Comparison of ENCODE assay signal across 9 cellular contexts in genomic region chr7:150373049-150373801, GRCh38. TPM values are rescaled to one million over a fixed set of nuclear protein-coding genes. Genes with fewer than 3 reads are reported as not detected.
DNase-seq lines count a peak whose midpoint lies in the region; ATAC-seq, FAIRE-seq and TF ChIP-seq lines count a peak whose summit lies in the region.
"Had no signal": no experiment of that assay in that cellular context is flagged by ENCODE, and none has a peak within 500 bp of the region (broad histone marks: within the 10 kb centered on the region; RNA-seq: fewer than 3 reads in every experiment).

No MANE protein-coding gene starts in this region.

- TF ChIP-seq CTCF in activated B cell treated with CpG ODN at 0.5 μM for 24 hours (IDR thresholded peaks at IDR 0.05) (no peak), thyroid gland (IDR thresholded peaks at IDR 0.05) (no peak), kidney (IDR thresholded peaks at IDR 0.05; ENCODE audit: borderline replicate concordance, extremely low read depth, insufficient read depth) (no peak)

- H3K27me3 Mint-ChIP-seq in activated naive CD4-positive, alpha-beta T cell treated with anti-CD3 and anti-CD28 coated beads, Interleukin-2, amount 50 U/mL, for 24 hours: no peaks in the 10 kb centered on the region
- no peaks in the 10 kb centered on the region for H3K27me3 Mint-ChIP-seq in activated B cell treated with CpG ODN at 0.5 μM for 24 hours

- H3K4me3 ChIP-seq in thyroid gland (replicated peaks in 1 of 3): no peak overlapping the region
- H3K4me3 ChIP-seq in GM23248: no peak overlapping the region
- no peak overlapping the region for H3K4me3 ChIP-seq in kidney (ENCODE audit: low read length in 2 of 2)

- POLR2A ChIA-PET in activated B cell treated with CpG ODN at 0.5 μM for 24 hours (lab: Charles Lee): interaction anchor here (1.1 to 16.5 kb wide), 2 partner anchors 33 to 50 kb away, joined by 4 to 421 read pairs; partner anchors contain the start of genes ACTR3C and LRRC61

- no peak overlapping the region for H2AFZ ChIP-seq in GM23248

- H3K9ac ChIP-seq in GM23248 (no peak overlapping the region), kidney (ENCODE audit: low read length in 2 of 2) (no peak overlapping the region)

- H3K36me3 Mint-ChIP-seq in activated naive CD4-positive, alpha-beta T cell treated with anti-CD3 and anti-CD28 coated beads, Interleukin-2, amount 50 U/mL, for 24 hours: peaks cover 2% of the 10 kb centered on the region
- peaks cover 48% of the 10 kb centered on the region for H3K36me3 Mint-ChIP-seq in activated B cell treated with CpG ODN at 0.5 μM for 24 hours (ENCODE audit: low read depth)

- CTCF ChIA-PET in activated B cell treated with CpG ODN at 0.5 μM for 24 hours (lab: Charles Lee): no interaction called here

- H3F3A ChIP-seq in GM23248 (ENCODE audit: insufficient read depth): peaks cover 11% of the 10 kb centered on the region; the same call in 1 of the 2 replicates

- no peak for DNase-seq in activated naive CD4-positive, alpha-beta T cell (lab: John Stamatoyannopoulos, UW)
- no peak for DNase-seq in activated B cell treated with CpG ODN at 0.5 μM for 24 hours
- DNase-seq in islet precursor cell: peak; percentile 78
- DNase-seq in thyroid gland: peak; percentile 89 to 92
- DNase-seq in SW 1271 (lab: John Stamatoyannopoulos, UW): no peak
- DNase-seq in GM23248: no peak
- DNase-seq in kidney: no peak
- DNase-seq: AML-193 had no signal

- H3K27me3 ChIP-seq in thyroid gland (no peaks in the 10 kb centered on the region), GM23248 (replicated peaks; ENCODE audit: insufficient read depth) (no peaks in the 10 kb centered on the region)

- peak overlapping the region; percentile 59 for H3K27ac Mint-ChIP-seq in activated naive CD4-positive, alpha-beta T cell treated with anti-CD3 and anti-CD28 coated beads, Interleukin-2, amount 50 U/mL, for 24 hours
- H3K27ac Mint-ChIP-seq in activated B cell treated with CpG ODN at 0.5 μM for 24 hours: peak overlapping the region; percentile 54

- H3K4me3 Mint-ChIP-seq in activated naive CD4-positive, alpha-beta T cell treated with anti-CD3 and anti-CD28 coated beads, Interleukin-2, amount 50 U/mL, for 24 hours: no peak overlapping the region
- peak overlapping the region; percentile 26 for H3K4me3 Mint-ChIP-seq in activated B cell treated with CpG ODN at 0.5 μM for 24 hours

- ATAC-seq in activated B cell treated with CpG ODN at 0.5 μM for 24 hours (ENCODE audit: low read depth): no peak

- no peaks in the 10 kb centered on the region for H3K9me2 ChIP-seq in GM23248 (ENCODE audit: insufficient read depth)

- no peaks in the 10 kb centered on the region for H3K9me3 Mint-ChIP-seq in activated naive CD4-positive, alpha-beta T cell treated with anti-CD3 and anti-CD28 coated beads, Interleukin-2, amount 50 U/mL, for 24 hours
- no peaks in the 10 kb centered on the region for H3K9me3 Mint-ChIP-seq in activated B cell treated with CpG ODN at 0.5 μM for 24 hours

- H3K27ac ChIP-seq in thyroid gland (peak overlapping the region in 1 of 3 donors; percentile 8), GM23248 (no peak overlapping the region), kidney (ENCODE audit: low read depth in 2 of 2, low read length in 2 of 2) (peak overlapping the region in 1 of 2 donors; percentile 29)

- H4K20me1 ChIP-seq in GM23248 (ENCODE audit: insufficient read depth): no peaks in the 10 kb centered on the region

- no peak for TF ChIP-seq POLR2A in thyroid gland (IDR thresholded peaks at IDR 0.05)

- 56 to 59% methylated on average over 21 of the region's 21 CpGs for WGBS in thyroid gland, 2 donors
- 93 to 97% methylated on average over 20 to 21 of the region's 21 CpGs for WGBS in GM23248 (ENCODE audit: low coverage in 1 of 2, low lambda C conversion rate in 2 of 2, missing lambda C conversion rate in 2 of 2), 2 experiments

- no peak overlapping the region for H3K4me2 ChIP-seq in GM23248 (ENCODE audit: unreplicated experiment)

- peaks cover 17 to 19% of the 10 kb centered on the region in 2 donors for H3K36me3 ChIP-seq in thyroid gland
- H3K36me3 ChIP-seq in GM23248 (ENCODE audit: low read depth): 0 out of 2 replicates have a peak, but pooled peaks cover 2% of the 10 kb centered on the region
- peaks cover 12% of the 10 kb centered on the region in 2 donors for H3K36me3 ChIP-seq in kidney (ENCODE audit: control insufficient read depth in 1 of 2, insufficient read depth in 2 of 2, low read length in 2 of 2)

- H3K4me1 ChIP-seq in thyroid gland (peaks cover 20 to 34% of the 10 kb centered on the region in 2 donors), GM23248 (ENCODE audit: insufficient read depth) (peaks cover 20% of the 10 kb centered on the region), kidney (ENCODE audit: control insufficient read depth in 1 of 2, insufficient read depth in 1 of 2, low read depth in 1 of 2, low read length in 2 of 2) (peaks cover 24 to 30% of the 10 kb centered on the region in 2 donors)

- no peak for FAIRE-seq in kidney (lab: Jason Lieb, UNC)

- in situ Hi-C loops in GM23248 (cut with MboI): no loop called here

- H3K79me2 ChIP-seq in GM23248 (ENCODE audit: insufficient read depth): peaks cover 7% of the 10 kb centered on the region; the same call in 1 of the 2 replicates

- intact Hi-C loops in activated B cell treated with CpG ODN at 0.5 μM for 24 hours (cut with micrococcal nuclease) (no loop called here), thyroid gland (cut with DNase I) (loop anchor here (5.0 kb wide), 1 partner anchor 34 kb away; a partner anchor contains a TSS), kidney (cut with DNase I) (no loop called here)

- H3K9me3 ChIP-seq in thyroid gland (no peaks in the 10 kb centered on the region), GM23248 (ENCODE audit: low read depth) (no peaks in the 10 kb centered on the region), kidney (ENCODE audit: control insufficient read depth in 1 of 2, low read length in 2 of 2) (no peaks in the 10 kb centered on the region)

- H3K4me1 Mint-ChIP-seq in activated naive CD4-positive, alpha-beta T cell treated with anti-CD3 and anti-CD28 coated beads, Interleukin-2, amount 50 U/mL, for 24 hours: peaks cover 68% of the 10 kb centered on the region
- peaks cover 77% of the 10 kb centered on the region for H3K4me1 Mint-ChIP-seq in activated B cell treated with CpG ODN at 0.5 μM for 24 hours

RNA-seq across cellular contexts. Expression of gene REPIN1, which starts 4.6 kb away (rescaled TPM):
- total RNA-seq in activated B cell treated with CpG ODN at 0.5 μM for 24 hours (106 and 116 TPM in 2 replicates), thyroid gland (100 to 1,000 TPM in 3 of 4 donors, 10 to 100 TPM in 1; 71.9 to 144 (median 123) TPM), kidney (95.8 TPM)
- total RNA-seq in GM23248 (2014; rRNA removed; shearing (Covaris generic)): 48.1 and 53.5 TPM in 2 replicates
- polyA plus RNA-seq in GM23248 (2016; fragmentation: Nextera tagmentation; extraction: Ambion mirVana) (15.8 and 17.3 TPM in 2 replicates), kidney (ENCODE audit: insufficient read depth, low read depth, low replicate concordance) (53.7 TPM)

RNA-seq across cellular contexts. Expression of gene ZNF775, which starts 5.9 kb away (rescaled TPM):
- total RNA-seq in activated B cell treated with CpG ODN at 0.5 μM for 24 hours (8.0 and 8.8 TPM in 2 replicates), thyroid gland (1 to 10 TPM; 4.3 to 7.5 (median 6.3) TPM), kidney (3.7 TPM)
- total RNA-seq in GM23248 (2014; rRNA removed; shearing (Covaris generic)): 3.9 and 5.2 TPM in 2 replicates
- polyA plus RNA-seq in GM23248 (2016; fragmentation: Nextera tagmentation; extraction: Ambion mirVana) (0.75 and 1.6 TPM in 2 replicates), kidney (ENCODE audit: insufficient read depth, low read depth, low replicate concordance) (5.2 TPM)

RNA-seq across cellular contexts. Expression of gene RARRES2, which starts 31.8 kb away (rescaled TPM):
- not detected in 2 replicates for total RNA-seq in activated B cell treated with CpG ODN at 0.5 μM for 24 hours
- 100 to 1,000 TPM in 1 of 4 donors, 10 to 100 TPM in 3; 22.2 to 137 (median 54.8) TPM for total RNA-seq in thyroid gland
- not detected in 2 replicates for total RNA-seq in GM23248 (2014; rRNA removed; shearing (Covaris generic))
- polyA plus RNA-seq in GM23248 (2016; fragmentation: Nextera tagmentation; extraction: Ambion mirVana): not detected in 2 replicates
- 104 TPM for total RNA-seq in kidney
- polyA plus RNA-seq in kidney (ENCODE audit: insufficient read depth, low read depth, low replicate concordance): 475 TPM

RNA-seq across cellular contexts. Expression of gene ACTR3C, which starts 49.9 kb away (rescaled TPM):
- 10.1 and 14.3 TPM in 2 replicates for total RNA-seq in activated B cell treated with CpG ODN at 0.5 μM for 24 hours
- 10 to 100 TPM; 11.7 to 34.8 (median 23.0) TPM for total RNA-seq in thyroid gland
- not detected in 2 replicates for total RNA-seq in GM23248 (2014; rRNA removed; shearing (Covaris generic))
- polyA plus RNA-seq in GM23248 (2016; fragmentation: Nextera tagmentation; extraction: Ambion mirVana): not detected in 2 replicates
- total RNA-seq in kidney: 31.6 TPM
- 15.8 TPM for polyA plus RNA-seq in kidney (ENCODE audit: insufficient read depth, low read depth, low replicate concordance)

RNA-seq across cellular contexts. Expression of gene LRRC61, which starts 50.1 kb away (rescaled TPM):
- total RNA-seq in activated B cell treated with CpG ODN at 0.5 μM for 24 hours (10.7 and 11.0 TPM in 2 replicates), thyroid gland (10 to 100 TPM in 3 of 4 donors, 1 to 10 TPM in 1; 9.9 to 46.1 (median 37.9) TPM), kidney (17.1 TPM)
- not detected in 2 replicates for total RNA-seq in GM23248 (2014; rRNA removed; shearing (Covaris generic))
- polyA plus RNA-seq in GM23248 (2016; fragmentation: Nextera tagmentation; extraction: Ambion mirVana) (not detected in 2 replicates), kidney (ENCODE audit: insufficient read depth, low read depth, low replicate concordance) (23.2 TPM)

Comparison
In these comparisons a context has a peak if more than half of its experiments do, and no peak if none do; other contexts are left out.
1. DNase-seq: peak in islet precursor cell (single experiment) and thyroid gland (2 of 2); none in activated naive CD4-positive, alpha-beta T cell (0 of 4), activated B cell treated with CpG ODN at 0.5 μM for 24 hours (single experiment), SW 1271 (0 of 2), GM23248 (single experiment) and kidney (single experiment).
2. RNA of gene RARRES2, which starts 31.8 kb away (total RNA-seq): 104 TPM in kidney (single experiment) and 22.2 to 137 TPM in thyroid gland; not detected in activated B cell treated with CpG ODN at 0.5 μM for 24 hours and not detected in GM23248; every median in the first group is over 10 times any median in the second.